ENCODE assay signal across 22 cellular contexts in genomic region chr6:17098538-17098937, GRCh38. TPM values are rescaled to one million over a fixed set of nuclear protein-coding genes. Genes with fewer than 3 reads are reported as not detected.
A peak's percentile ranks its signal among the peaks of the same experiment; 100 is the strongest.
DNase-seq lines count a peak whose midpoint lies in the region; ATAC-seq and TF ChIP-seq lines count a peak whose summit lies in the region.
"Had no signal": no experiment of that assay in that cellular context is flagged by ENCODE, and none has a peak within 500 bp of the region (broad histone marks: within the 10 kb centered on the region; RNA-seq: fewer than 3 reads in every experiment).

No MANE protein-coding gene starts in this region.

- DNase-seq in DMS53 (lab: John Stamatoyannopoulos, UW) (peak; percentile 29), DMS53 treated with DMSO at 0.1 percent for 48 hours (lab: John Stamatoyannopoulos, UW; ENCODE audit: unreplicated experiment) (no peak), RWPE2 (ENCODE audit: low spot score) (no peak), retinal pigment epithelial cell (ENCODE audit: low read depth) (peak; percentile 95), HCEC 1CT (no peak), NCI-H2081 (lab: John Stamatoyannopoulos, UW) (no peak), NCI-H1436 (lab: John Stamatoyannopoulos, UW) (no peak)
- DNase-seq: activated CD4-positive, alpha-beta T cell treated with anti-CD3 and anti-CD28 coated beads, Interleukin-2, amount 50 U/mL, for 48 hours; activated naive CD8-positive, alpha-beta T cell treated with anti-CD3 and anti-CD28 coated beads for 36 hours; activated T-cell treated with anti-CD3 and anti-CD28 coated beads, Interleukin-2, amount 50 U/mL, for 4 hours; DMS79; Kasumi-1; naive B cell; NCI-H1417 treated with DMSO at 0.1 percent for 48 hours; posterior cingulate gyrus; stimulated activated CD4-positive, alpha-beta T cell treated with anti-CD3 and anti-CD28 coated beads, Interleukin-12 subunit alpha, Interleukin-12 subunit beta, amount 100 ng/mL, for 4 hours; stimulated activated naive B cell treated with anti-CD40 and anti-IgM and Interleukin-4, amounts not matched to agents 10 μg/mL and 1 μg/mL and 100 μg/mL, for 72 hours; upper lobe of left lung had no signal

- no peaks in the 10 kb centered on the region for H3K9me3 ChIP-seq in RWPE2 (ENCODE audit: severe bottlenecking)
- H3K9me3 ChIP-seq: gastroesophageal sphincter, upper lobe of left lung had no signal

- TF ChIP-seq CTCF in RWPE2 (IDR thresholded peaks at IDR 0.05; ENCODE audit: poor library complexity, severe bottlenecking), result no peak
- no peak for TF ChIP-seq CTCF in retinal pigment epithelial cell (conservative IDR thresholded peaks at IDR 0.05; ENCODE audit: low read depth, low read length)

- H3K36me3 ChIP-seq in RWPE2 (ENCODE audit: low read depth), result no peaks in the 10 kb centered on the region
- H3K36me3 ChIP-seq: gastroesophageal sphincter, upper lobe of left lung had no signal

- H3K4me1 ChIP-seq in RWPE2 (ENCODE audit: insufficient read depth, poor library complexity, severe bottlenecking), result no peaks in the 10 kb centered on the region

- H3K4me3 ChIP-seq in RWPE2 (ENCODE audit: severe bottlenecking), result no peak overlapping the region
- H3K4me3 ChIP-seq in retinal pigment epithelial cell (ENCODE audit: low read length), result no peak overlapping the region
- H3K4me3 ChIP-seq: gastroesophageal sphincter, upper lobe of left lung had no signal

- H3K27me3 ChIP-seq in RWPE2 (ENCODE audit: insufficient read depth, poor library complexity, severe bottlenecking), result peaks cover 15% of the 10 kb centered on the region

- ATAC-seq in RWPE2 (ENCODE audit: low read depth) (peak; percentile 84), esophagus mucosa (peak; percentile 64)
- ATAC-seq: activated T-cell treated with anti-CD3 and anti-CD28 coated beads, Interleukin-2, amount 50 U/mL, for 4 hours; gastroesophageal sphincter; stimulated activated naive B cell treated with anti-CD40 and anti-IgM and Interleukin-4, amounts not matched to agents 10 μg/mL and 1 μg/mL and 100 μg/mL, for 72 hours had no signal

- H3K27ac ChIP-seq in RWPE2 (ENCODE audit: poor library complexity, severe bottlenecking), result no peak overlapping the region
- H3K27ac ChIP-seq: 22Rv1, gastroesophageal sphincter, HL-60, upper lobe of left lung had no signal

RNA-seq across cellular contexts. Expression of gene STMND1, which starts 3.3 kb away (rescaled TPM):
- total RNA-seq in esophagus mucosa, result not detected
- total RNA-seq: activated naive CD8-positive, alpha-beta T cell treated with anti-CD3 and anti-CD28 coated beads for 36 hours; activated T-cell treated with anti-CD3 and anti-CD28 coated beads, Interleukin-2, amount 50 U/mL, for 4 hours; gastroesophageal sphincter had no signal

Comparison
In these comparisons a context has a peak if more than half of its experiments do, and no peak if none do; other contexts are left out.
1. DNase-seq: peak in DMS53 (single experiment) and retinal pigment epithelial cell (single experiment); none in DMS53 treated with DMSO at 0.1 percent for 48 hours (single experiment), RWPE2 (single experiment), HCEC 1CT (single experiment), NCI-H2081 (0 of 2) and NCI-H1436 (single experiment).